ENCODE assay signal across 1 cellular context in the genomic region with DNA sequence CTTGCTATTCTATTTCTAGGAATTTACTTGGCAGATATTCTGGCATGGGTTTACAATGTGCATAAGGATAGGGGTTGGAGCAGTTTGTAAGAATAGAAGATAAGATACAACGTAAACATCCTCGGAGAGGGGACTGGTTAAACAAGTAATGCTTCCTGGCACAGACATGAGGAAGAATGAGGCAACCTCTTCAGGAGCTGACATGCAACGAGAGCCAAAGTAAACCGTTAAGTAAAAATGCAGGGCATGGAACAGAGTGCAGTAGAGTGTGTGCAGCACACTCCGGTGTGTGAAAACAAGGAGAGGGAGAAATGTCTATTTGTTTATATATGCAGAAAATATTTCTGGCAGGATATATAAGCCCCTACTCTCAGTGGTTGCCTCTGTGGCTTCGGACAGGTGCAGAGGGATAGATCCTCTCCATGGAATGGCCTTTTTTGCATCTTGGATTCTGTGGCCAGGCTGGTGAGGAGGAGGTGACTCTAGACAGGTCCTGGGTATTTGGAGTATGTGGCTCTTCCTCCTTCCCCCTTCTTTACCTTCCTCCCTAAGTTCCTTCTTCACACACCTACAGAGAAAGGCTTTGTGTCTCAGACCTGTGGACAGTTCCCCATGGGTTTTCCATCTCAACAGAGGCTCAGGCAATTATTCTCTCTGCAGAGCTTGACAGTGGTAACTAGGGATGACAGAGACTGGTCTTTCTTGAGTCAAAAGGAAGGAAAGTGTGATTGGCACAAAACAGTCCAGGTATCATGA.
TF ChIP-seq lines count a peak whose summit lies in the region.

No MANE protein-coding gene starts in this region.

TF ChIP-seq in liver, 16 proteins besides CTCF, POLR2A, EP300 and RAD21 (continued from another document):
- TF ChIP-seq, protein P1, sequence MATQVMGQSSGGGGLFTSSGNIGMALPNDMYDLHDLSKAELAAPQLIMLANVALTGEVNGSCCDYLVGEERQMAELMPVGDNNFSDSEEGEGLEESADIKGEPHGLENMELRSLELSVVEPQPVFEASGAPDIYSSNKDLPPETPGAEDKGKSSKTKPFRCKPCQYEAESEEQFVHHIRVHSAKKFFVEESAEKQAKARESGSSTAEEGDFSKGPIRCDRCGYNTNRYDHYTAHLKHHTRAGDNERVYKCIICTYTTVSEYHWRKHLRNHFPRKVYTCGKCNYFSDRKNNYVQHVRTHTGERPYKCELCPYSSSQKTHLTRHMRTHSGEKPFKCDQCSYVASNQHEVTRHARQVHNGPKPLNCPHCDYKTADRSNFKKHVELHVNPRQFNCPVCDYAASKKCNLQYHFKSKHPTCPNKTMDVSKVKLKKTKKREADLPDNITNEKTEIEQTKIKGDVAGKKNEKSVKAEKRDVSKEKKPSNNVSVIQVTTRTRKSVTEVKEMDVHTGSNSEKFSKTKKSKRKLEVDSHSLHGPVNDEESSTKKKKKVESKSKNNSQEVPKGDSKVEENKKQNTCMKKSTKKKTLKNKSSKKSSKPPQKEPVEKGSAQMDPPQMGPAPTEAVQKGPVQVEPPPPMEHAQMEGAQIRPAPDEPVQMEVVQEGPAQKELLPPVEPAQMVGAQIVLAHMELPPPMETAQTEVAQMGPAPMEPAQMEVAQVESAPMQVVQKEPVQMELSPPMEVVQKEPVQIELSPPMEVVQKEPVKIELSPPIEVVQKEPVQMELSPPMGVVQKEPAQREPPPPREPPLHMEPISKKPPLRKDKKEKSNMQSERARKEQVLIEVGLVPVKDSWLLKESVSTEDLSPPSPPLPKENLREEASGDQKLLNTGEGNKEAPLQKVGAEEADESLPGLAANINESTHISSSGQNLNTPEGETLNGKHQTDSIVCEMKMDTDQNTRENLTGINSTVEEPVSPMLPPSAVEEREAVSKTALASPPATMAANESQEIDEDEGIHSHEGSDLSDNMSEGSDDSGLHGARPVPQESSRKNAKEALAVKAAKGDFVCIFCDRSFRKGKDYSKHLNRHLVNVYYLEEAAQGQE (IDR thresholded peaks at IDR 0.05) = peak; percentile 57
- no peak for TF ChIP-seq GABPA (IDR thresholded peaks at IDR 0.05 in 1 of 2, conservative IDR thresholded peaks at IDR 0.05 in 1 of 2)
- peak; percentile 73 for TF ChIP-seq FOXA2 (IDR thresholded peaks at IDR 0.05)
- no peak for TF ChIP-seq TAF1 (conservative IDR thresholded peaks at IDR 0.05)
- TF ChIP-seq NR2F2 (IDR thresholded peaks at IDR 0.05) = no peak
- TF ChIP-seq FOXA1 (IDR thresholded peaks at IDR 0.05) = peak; percentile 52
